Comparison of ENCODE assay signal across 19 cellular contexts in genomic region chr19:2665103-2665502, GRCh38. TPM values are rescaled to one million over a fixed set of nuclear protein-coding genes. Genes with fewer than 3 reads are reported as not detected.
DNase-seq lines count a peak whose midpoint lies in the region; ATAC-seq lines count a peak whose summit lies in the region.
"Had no signal": no experiment of that assay in that cellular context is flagged by ENCODE, and none has a peak within 500 bp of the region (broad histone marks: within the 10 kb centered on the region; RNA-seq: fewer than 3 reads in every experiment).

No MANE protein-coding gene starts in this region.

- H3K27me3 ChIP-seq in layer of hippocampus (ENCODE audit: control insufficient read depth, insufficient read depth, low read length): no peaks in the 10 kb centered on the region

- ATAC-seq in Right ventricle myocardium inferior (peak; percentile 67), GM18870 (IDR thresholded peaks at IDR 0.05; ENCODE audit: unreplicated experiment) (no peak)

- H3K27ac ChIP-seq in layer of hippocampus (ENCODE audit: low read depth, low read length) (peak overlapping the region; percentile 74), temporal lobe (ENCODE audit: low read depth, low read length) (peak overlapping the region; percentile 88)
- H3K27ac ChIP-seq: HL-60, KMS-11, PC-9 had no signal

- intact Hi-C loops in Right ventricle myocardium inferior (cut with DNase I) (loop anchor here (2.0 kb wide), 1 partner anchor 56 kb away; the partner anchor contains the start of gene DIRAS1), cardiac septum (cut with DNase I) (loop anchor here (2.0 kb wide), 1 partner anchor 58 kb away; no protein-coding TSS in a partner anchor)

- no peak for DNase-seq in Right ventricle myocardium inferior (ENCODE audit: missing footprints)
- DNase-seq in cardiac septum (ENCODE audit: low spot score): no peak
- peak; percentile 8 for DNase-seq in epidermal melanocyte (ENCODE audit: insufficient read length, low spot score)
- no peak for DNase-seq in GOT3 (lab: John Stamatoyannopoulos, UW)
- DNase-seq in hepatic stellate cell (ENCODE audit: low spot score): no peak
- DNase-seq: 8988T; CD4-positive, CD25-positive, alpha-beta regulatory T cell; NCI-H1105 treated with DMSO at 0.1 percent for 48 hours; NCI-H187 treated with DMSO at 0.1 percent for 48 hours; NCI-H2171; NCI-H446 treated with DMSO at 0.1 percent for 48 hours; NCI-H748 treated with DMSO at 0.1 percent for 48 hours; PC-9; SHP77 had no signal

RNA-seq across cellular contexts. Expression of gene GNG7, which starts 37.4 kb away (rescaled TPM):
- total RNA-seq in Right ventricle myocardium inferior (26.7 TPM), cardiac septum (30.9 TPM), temporal lobe (7.4 TPM)

RNA-seq across cellular contexts. Expression of gene DIRAS1, which starts 56.1 kb away (rescaled TPM):
- total RNA-seq in Right ventricle myocardium inferior: 200 TPM
- 113 TPM for total RNA-seq in cardiac septum
- 21.4 TPM for total RNA-seq in temporal lobe
- total RNA-seq: CD4-positive, CD25-positive, alpha-beta regulatory T cell had no signal
